In genomic region chr15:34994925-34995324, GRCh38 we compare ENCODE assay signal across 19 cellular contexts.
"Had no signal": no experiment of that assay in that cellular context is flagged by ENCODE, and none has a peak within 500 bp of the region (broad histone marks: within the 10 kb centered on the region; RNA-seq: fewer than 3 reads in every experiment).

No MANE protein-coding gene starts in this region.

- H3K4me1 Mint-ChIP-seq: neural crest cell had no signal

- H3K27ac ChIP-seq: dorsolateral prefrontal cortex, heart left ventricle, pancreas, thoracic aorta had no signal

- H3K27me3 ChIP-seq: dorsolateral prefrontal cortex, heart left ventricle, pancreas had no signal

- H3K4me1 ChIP-seq: heart left ventricle, pancreas had no signal

- H3K9me3 Mint-ChIP-seq: activated T-helper 2 cell treated with anti-CD3 and anti-CD28 coated beads, Interferon-gamma antibody, Interleukin-2, Interleukin-4, amounts not matched to agents 10 μg/mL and 5 μg/mL and 100 μg/mL, durations not matched to agents 14 hours and 24 hours and 36 hours; neural crest cell; stimulated activated naive CD8-positive, alpha-beta T cell treated with anti-CD3 and anti-CD28 coated beads, Interleukin-15, amount 100 ng/mL, for 72 hours had no signal

- ATAC-seq: activated CD4-positive, alpha-beta T cell treated with anti-CD3 and anti-CD28 coated beads for 36 hours; activated CD8-positive, alpha-beta T cell treated with anti-CD3 and anti-CD28 coated beads, Interleukin-2, amount 10 ng/mL, durations not matched to agents 7 days and 5 days; heart left ventricle; left ventricle myocardium superior; pancreas; stimulated activated naive CD8-positive, alpha-beta T cell treated with anti-CD3 and anti-CD28 coated beads, Interleukin-15, amount 100 ng/mL, for 72 hours had no signal

- H3K9me3 ChIP-seq: heart left ventricle, pancreas, thoracic aorta had no signal

- DNase-seq: activated CD4-positive, alpha-beta T cell treated with anti-CD3 and anti-CD28 coated beads for 36 hours; activated CD8-positive, alpha-beta T cell treated with anti-CD3 and anti-CD28 coated beads, Interleukin-2, amount 10 ng/mL, durations not matched to agents 7 days and 5 days; dorsolateral prefrontal cortex; heart left ventricle; kidney; left ventricle myocardium superior; mesendoderm; pancreas; retina; stimulated activated CD4-positive, alpha-beta T cell treated with anti-CD3 and anti-CD28 coated beads, Interleukin-4, amount 100 ng/mL, for 4 hours; stimulated activated naive CD8-positive, alpha-beta T cell treated with anti-CD3 and anti-CD28 coated beads, Interleukin-15, amount 100 ng/mL, for 72 hours; SW 1271; T-helper 9 cell had no signal

- H3K27ac Mint-ChIP-seq: activated naive CD4-positive, alpha-beta T cell treated with anti-CD3 and anti-CD28 coated beads, Interleukin-2, amount 50 U/mL, for 72 hours had no signal

- FAIRE-seq: endometrium, frontal cortex, kidney, pancreas had no signal

- H3K4me3 ChIP-seq: dorsolateral prefrontal cortex, heart left ventricle, pancreas, thoracic aorta had no signal

- H3K4me3 Mint-ChIP-seq: activated CD4-positive, alpha-beta T cell treated with anti-CD3 and anti-CD28 coated beads for 36 hours; activated CD8-positive, alpha-beta T cell treated with anti-CD3 and anti-CD28 coated beads, Interleukin-2, amount 10 ng/mL, durations not matched to agents 7 days and 5 days; neural crest cell; stimulated activated naive CD8-positive, alpha-beta T cell treated with anti-CD3 and anti-CD28 coated beads, Interleukin-15, amount 100 ng/mL, for 72 hours had no signal

- H3K36me3 ChIP-seq: heart left ventricle, pancreas, thoracic aorta had no signal
